In the genomic region with DNA sequence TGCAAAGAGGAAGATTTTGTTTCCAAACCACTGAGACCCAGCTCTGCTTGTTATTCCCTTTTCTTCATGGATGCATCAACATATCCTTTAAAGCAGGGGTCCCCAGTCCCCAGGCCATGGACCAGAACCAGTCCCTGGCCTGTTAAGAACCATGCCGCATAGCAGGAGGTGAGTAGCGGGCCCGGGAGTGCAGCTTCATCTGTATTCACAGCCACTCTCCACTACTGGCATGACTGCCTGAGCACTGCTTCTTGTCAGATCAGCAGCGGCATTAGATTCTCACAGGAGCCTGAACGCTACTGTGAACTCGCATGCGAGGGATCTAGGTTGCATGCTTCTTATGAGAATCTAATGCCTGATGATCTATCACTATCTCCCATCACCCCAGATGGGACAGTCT, we compare ENCODE assay signal across 26 cellular contexts.
"Had no signal": no experiment of that assay in that cellular context is flagged by ENCODE, and none has a peak within 500 bp of the region (broad histone marks: within the 10 kb centered on the region; RNA-seq: fewer than 3 reads in every experiment).

No MANE protein-coding gene starts in this region.

- H3K27me3 Mint-ChIP-seq: activated CD8-positive, alpha-beta T cell treated with anti-CD3 and anti-CD28 coated beads for 36 hours; activated naive CD8-positive, alpha-beta T cell; central memory CD8-positive, alpha-beta T cell; dendritic cell treated with granulocyte-macrophage colony-stimulating factor and Interleukin-4, amounts not matched to agents 40 ng/mL and 50 ng/mL, for 4 days; progenitor cell of endocrine pancreas; T-helper 17 cell; type B pancreatic cell had no signal

- H3K9me3 ChIP-seq: esophagus muscularis mucosa, ovary, right lobe of liver, thoracic aorta, uterus had no signal

- FAIRE-seq: bronchial epithelial cell had no signal

- DNase-seq: activated CD4-positive, alpha-beta T cell treated with anti-CD3 and anti-CD28 coated beads for 1 hour; activated CD4-positive, alpha-beta T cell treated with anti-CD3 and anti-CD28 coated beads, Interleukin-2, amount 50 U/mL, for 1 hour; activated CD8-positive, alpha-beta T cell treated with anti-CD3 and anti-CD28 coated beads for 36 hours; activated effector memory CD4-positive, alpha-beta T cell treated with Interleukin-2 at 50 U/mL for 16 hours; activated naive CD4-positive, alpha-beta T cell treated with Interleukin-2 at 50 U/mL for 16 hours; endodermal cell; foreskin keratinocyte; islet precursor cell; left ventricle myocardium superior; midbrain; natural killer cell; right lobe of liver; stimulated activated CD4-positive, alpha-beta T cell treated with anti-CD3 and anti-CD28 coated beads, Interleukin-2, amount 100 ng/mL, for 48 hours; stimulated activated naive CD8-positive, alpha-beta T cell treated with anti-CD3 and anti-CD28 coated beads, Interleukin-15, Interleukin-2, amounts not matched to agents 100 U/mL and 50 U/mL, for 24 hours; T-helper 17 cell; T1000; uterus had no signal

- H3K4me3 ChIP-seq: esophagus muscularis mucosa, ovary, right lobe of liver, thoracic aorta, uterus had no signal

- H3K27ac ChIP-seq: esophagus muscularis mucosa, foreskin keratinocyte, ovary, right lobe of liver, uterus had no signal

- H3K4me3 Mint-ChIP-seq: activated CD8-positive, alpha-beta T cell treated with anti-CD3 and anti-CD28 coated beads for 36 hours; dendritic cell treated with granulocyte-macrophage colony-stimulating factor and Interleukin-4, amounts not matched to agents 40 ng/mL and 50 ng/mL, for 4 days; endodermal cell; T-helper 17 cell had no signal

- H3K27ac Mint-ChIP-seq: endodermal cell, progenitor cell of endocrine pancreas had no signal

- ATAC-seq: activated CD8-positive, alpha-beta T cell treated with anti-CD3 and anti-CD28 coated beads for 36 hours; foreskin keratinocyte; left ventricle myocardium superior; natural killer cell; right lobe of liver; stimulated activated naive CD8-positive, alpha-beta T cell treated with anti-CD3 and anti-CD28 coated beads, Interleukin-15, Interleukin-2, amounts not matched to agents 100 U/mL and 50 U/mL, for 24 hours; T-helper 17 cell had no signal

- H3K36me3 Mint-ChIP-seq: activated naive CD8-positive, alpha-beta T cell; natural killer cell; type B pancreatic cell had no signal

- H3K9me3 Mint-ChIP-seq: activated CD8-positive, alpha-beta T cell treated with anti-CD3 and anti-CD28 coated beads for 36 hours; central memory CD8-positive, alpha-beta T cell; dendritic cell treated with granulocyte-macrophage colony-stimulating factor and Interleukin-4, amounts not matched to agents 40 ng/mL and 50 ng/mL, for 4 days; endodermal cell; natural killer cell; type B pancreatic cell had no signal

- H3K36me3 ChIP-seq: esophagus muscularis mucosa, ovary, right lobe of liver, thoracic aorta, uterus had no signal

- H3K27me3 ChIP-seq: esophagus muscularis mucosa, foreskin keratinocyte, ovary, right lobe of liver, uterus had no signal
